Comparison of ENCODE assay signal across 8 cellular contexts in genomic region chr9:129174724-129175514, GRCh38. TPM values are rescaled to one million over a fixed set of nuclear protein-coding genes. Genes with fewer than 3 reads are reported as not detected.
DNase-seq lines count a peak whose midpoint lies in the region; ATAC-seq lines count a peak whose summit lies in the region.

No MANE protein-coding gene starts in this region.

- in situ Hi-C loops in T47D (cut with HindIII; ENCODE audit: low pct_unique_long_range_greater_than_20kb, low sequenced_read_pairs), result no loop called here

- peak; percentile 50 for DNase-seq in COLO668 (lab: John Stamatoyannopoulos, UW; ENCODE audit: unreplicated experiment)
- DNase-seq in HS-27A (ENCODE audit: low read depth), result peak; percentile 78
- peak; percentile 68 for DNase-seq in SK-N-DZ (ENCODE audit: low spot score)
- peak; percentile 81 to 90 for DNase-seq in T47D (ENCODE audit: low read depth in 1 of 2, low spot score in 1 of 2)
- DNase-seq in renal cortical epithelial cell (ENCODE audit: low read depth), result peak; percentile 62

- no peaks in the 10 kb centered on the region for H3K9me3 ChIP-seq in iPS-18c (ENCODE audit: control insufficient read depth, insufficient read depth, low read length)

- H3K4me3 ChIP-seq in iPS-18c (ENCODE audit: insufficient read depth, low read depth, low read length), result peak overlapping the region; percentile 73

- ATAC-seq in GM21529 (IDR thresholded peaks at IDR 0.05; ENCODE audit: unreplicated experiment), result no peak
- ATAC-seq in GM18873 (IDR thresholded peaks at IDR 0.05; ENCODE audit: low FRiP score, unreplicated experiment), result no peak

RNA-seq across cellular contexts. Expression of gene IER5L, which starts 3.1 kb away (rescaled TPM):
- 9.9 and 14.8 TPM in 2 replicates for polyA plus RNA-seq in SK-N-DZ (2014; cell fraction: cytosol; rRNA removed)
- 9.8 and 11.9 TPM in 2 replicates for polyA plus RNA-seq in SK-N-DZ (2014; cell fraction: nucleus; rRNA removed)
- total RNA-seq in renal cortical epithelial cell, result 17.4 and 40.6 TPM in 2 replicates
